ENCODE assay signal across 14 cellular contexts in the genomic region with DNA sequence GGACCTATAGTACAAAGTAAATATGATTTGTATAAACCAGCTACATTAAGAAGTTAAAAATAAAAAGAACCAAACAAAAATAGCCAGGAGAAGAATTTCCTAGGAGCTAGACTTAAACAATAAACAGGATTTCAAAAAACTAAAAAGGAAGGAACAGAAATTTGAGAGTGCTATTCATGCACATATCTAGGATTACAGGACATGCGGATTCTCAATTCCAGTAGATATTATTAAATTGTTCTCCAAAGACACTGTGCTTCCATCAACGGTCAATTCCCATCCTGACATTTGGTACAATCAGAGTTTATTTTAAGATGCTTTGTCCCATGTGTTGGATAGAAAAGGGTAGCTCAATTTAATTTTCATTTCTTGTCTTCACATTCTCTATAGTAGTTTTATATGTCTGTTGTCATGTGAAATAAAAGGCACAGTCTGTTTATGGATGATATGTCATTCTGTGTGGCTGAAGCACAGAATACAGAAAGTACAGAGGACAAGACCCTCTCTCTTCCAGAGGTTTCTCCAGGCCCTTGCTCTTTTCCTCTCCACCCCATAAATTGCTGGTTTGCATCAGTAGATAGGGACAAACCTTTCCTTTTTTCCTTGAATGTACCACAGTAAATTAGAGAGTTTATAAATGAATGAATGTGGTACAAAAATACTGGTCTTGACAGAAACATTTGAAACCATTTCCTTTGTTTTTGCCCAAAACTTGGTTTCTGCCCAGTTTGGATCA. TPM values are rescaled to one million over a fixed set of nuclear protein-coding genes. Genes with fewer than 3 reads are reported as not detected.
DNase-seq lines count a peak whose midpoint lies in the region; ATAC-seq and TF ChIP-seq lines count a peak whose summit lies in the region.
"Had no signal": no experiment of that assay in that cellular context is flagged by ENCODE, and none has a peak within 500 bp of the region (broad histone marks: within the 10 kb centered on the region; RNA-seq: fewer than 3 reads in every experiment).

No MANE protein-coding gene starts in this region.

- DNase-seq in MG63 (no peak), caudate nucleus (lab: John Stamatoyannopoulos, UW) (no peak), lower lobe of right lung (no peak), NCI-H526 treated with DMSO at 0.1 percent for 48 hours (lab: John Stamatoyannopoulos, UW) (no peak), NCI-H1930 (lab: John Stamatoyannopoulos, UW) (no peak)
- DNase-seq: activated CD8-positive, alpha-beta memory T cell treated with anti-CD3 and anti-CD28 coated beads, Interleukin-2, amount 10 ng/mL, durations not matched to agents 7 days and 5 days; anterior cingulate cortex; COR-L47; PC-9; T1000 had no signal

- peaks cover 72% of the 10 kb centered on the region for H3K36me3 ChIP-seq in MG63
- no peaks in the 10 kb centered on the region for H3K36me3 ChIP-seq in lower lobe of right lung
- H3K36me3 ChIP-seq in subcutaneous abdominal adipose tissue (ENCODE audit: control insufficient read depth in 5 of 5, insufficient read depth in 5 of 5, low read length in 5 of 5) = no peaks in the 10 kb centered on the region

- no peak for TF ChIP-seq CTCF in lower lobe of right lung (IDR thresholded peaks at IDR 0.05)

- ATAC-seq in lower lobe of right lung = no peak
- ATAC-seq in HG02588 (IDR thresholded peaks at IDR 0.05; ENCODE audit: unreplicated experiment) = no peak
- ATAC-seq in HG02840 (IDR thresholded peaks at IDR 0.05; ENCODE audit: low FRiP score, unreplicated experiment) = no peak
- ATAC-seq: activated CD8-positive, alpha-beta memory T cell treated with anti-CD3 and anti-CD28 coated beads, Interleukin-2, amount 10 ng/mL, durations not matched to agents 7 days and 5 days had no signal

- H3K9me3 ChIP-seq in MG63 (no peaks in the 10 kb centered on the region), lower lobe of right lung (no peaks in the 10 kb centered on the region), subcutaneous abdominal adipose tissue (ENCODE audit: control insufficient read depth in 5 of 5, low read length in 5 of 5) (no peaks in the 10 kb centered on the region)

- H3K27ac ChIP-seq in caudate nucleus (ENCODE audit: low read depth, low read length) = peak overlapping the region; percentile 67
- peak overlapping the region; percentile 38 for H3K27ac ChIP-seq in lower lobe of right lung
- peak overlapping the region; percentile 99 for H3K27ac ChIP-seq in subcutaneous abdominal adipose tissue (ENCODE audit: low read depth, low read length)
- H3K27ac ChIP-seq: epithelial cell of prostate, PC-9 had no signal

- H3K27me3 ChIP-seq in MG63 = no peaks in the 10 kb centered on the region
- no peaks in the 10 kb centered on the region for H3K27me3 ChIP-seq in lower lobe of right lung (ENCODE audit: low read depth)
- no peaks in the 10 kb centered on the region for H3K27me3 ChIP-seq in subcutaneous abdominal adipose tissue (ENCODE audit: control insufficient read depth in 5 of 5, insufficient read depth in 4 of 5, low read length in 5 of 5)

- peak overlapping the region; percentile 87 for H3K4me3 ChIP-seq in MG63
- no peak overlapping the region for H3K4me3 ChIP-seq in lower lobe of right lung
- peak overlapping the region; percentile 8 to 95 (median 47) for H3K4me3 ChIP-seq in subcutaneous abdominal adipose tissue (ENCODE audit: low read depth in 1 of 5, low read length in 5 of 5)
- H3K4me3 ChIP-seq: PC-9 had no signal

- intact Hi-C loops in lower lobe of right lung (cut with DNase I) = no loop called here

- H3K4me1 ChIP-seq in lower lobe of right lung = peaks cover 22% of the 10 kb centered on the region
- peaks cover 4 to 67% (median 58%) of the 10 kb centered on the region in 5 donors for H3K4me1 ChIP-seq in subcutaneous abdominal adipose tissue (ENCODE audit: control insufficient read depth in 5 of 5, insufficient read depth in 5 of 5, low read length in 5 of 5)

- H3K9ac ChIP-seq in subcutaneous abdominal adipose tissue (ENCODE audit: low read length in 5 of 5) = peak overlapping the region in 3 of 5 donors; percentile 44 to 94 (median 59)

RNA-seq across cellular contexts. Expression of gene PLOD2, which starts 3.5 kb away (rescaled TPM):
- 228 and 423 TPM in 2 replicates for total RNA-seq in MG63 (2014; rRNA removed; shearing (Covaris generic); ENCODE audit: low replicate concordance)
- 17.9 TPM for total RNA-seq in lower lobe of right lung

Comparison
In these comparisons a context has a peak if more than half of its experiments do, and no peak if none do; other contexts are left out.
1. H3K27ac ChIP-seq: peak in every context shown above with its lines; median percentile 99 in subcutaneous abdominal adipose tissue; 67 in caudate nucleus; 38 in lower lobe of right lung.
2. RNA of gene PLOD2, which starts 3.5 kb away (total RNA-seq): 228 to 423 TPM in MG63; 17.9 TPM in lower lobe of right lung (single experiment); every median in the first group is over 10 times any median in the second.